Comparison of ENCODE assay signal across 24 cellular contexts in the genomic region with DNA sequence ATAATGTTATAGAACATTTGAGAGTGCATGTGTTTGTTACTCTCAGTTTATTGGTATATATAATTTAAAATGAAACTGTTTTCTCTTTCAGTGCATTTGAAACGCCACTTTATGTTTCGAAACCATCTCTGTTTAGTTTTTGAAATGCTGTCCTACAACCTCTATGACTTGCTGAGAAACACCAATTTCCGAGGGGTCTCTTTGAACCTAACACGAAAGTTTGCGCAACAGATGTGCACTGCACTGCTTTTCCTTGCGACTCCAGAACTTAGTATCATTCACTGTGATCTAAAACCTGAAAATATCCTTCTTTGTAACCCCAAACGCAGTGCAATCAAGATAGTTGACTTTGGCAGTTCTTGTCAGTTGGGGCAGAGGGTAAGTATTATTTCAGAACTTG.
"Had no signal": no experiment of that assay in that cellular context is flagged by ENCODE, and none has a peak within 500 bp of the region (broad histone marks: within the 10 kb centered on the region; RNA-seq: fewer than 3 reads in every experiment).

No MANE protein-coding gene starts in this region.

- H3K4me1 ChIP-seq: ascending aorta, body of pancreas had no signal

- H3K9ac ChIP-seq: KMS-11 had no signal

- H3K4me2 ChIP-seq: KMS-11 had no signal

- H3K27me3 ChIP-seq: ascending aorta, body of pancreas had no signal

- ATAC-seq: activated CD4-positive, CD25-positive, alpha-beta regulatory T cell treated with anti-CD3 and anti-CD28 coated beads, Interleukin-2, amount 50 U/mL, for 24 hours; activated CD8-positive, alpha-beta T cell treated with anti-CD3 and anti-CD28 coated beads, Interleukin-2, amount 10 ng/mL, durations not matched to agents 7 days and 5 days; activated naive CD8-positive, alpha-beta T cell treated with anti-CD3 and anti-CD28 coated beads, Interleukin-2, amount 50 U/mL, for 24 hours; activated T-cell treated with anti-CD3 and anti-CD28 coated beads, Interleukin-2, amount 50 U/mL, for 4 hours; body of pancreas; PC-3 had no signal

- H3K4me3 ChIP-seq: ascending aorta, body of pancreas had no signal

- DNase-seq: activated CD4-positive, alpha-beta T cell treated with anti-CD3 and anti-CD28 coated beads for 48 hours; activated CD4-positive, alpha-beta T cell treated with anti-CD3 and anti-CD28 coated beads, Interleukin-2, amount 50 U/mL, for 4 hours; activated CD8-positive, alpha-beta memory T cell treated with anti-CD3 and anti-CD28 coated beads, Interleukin-2, amount 50 U/mL, for 48 hours; activated CD8-positive, alpha-beta T cell treated with anti-CD3 and anti-CD28 coated beads, Interleukin-2, amount 10 ng/mL, durations not matched to agents 7 days and 5 days; activated naive CD4-positive, alpha-beta T cell treated with anti-CD3 and anti-CD28 coated beads, Interleukin-2, amount 50 U/mL, for 16 hours; activated naive CD8-positive, alpha-beta T cell treated with anti-CD3 and anti-CD28 coated beads, Interleukin-2, amount 50 U/mL, for 24 hours; activated T-cell treated with anti-CD3 and anti-CD28 coated beads, Interleukin-2, amount 50 U/mL, for 4 hours; amniotic stem cell; body of pancreas; MV-4-11; NCI-H1092 treated with DMSO at 0.1 percent for 48 hours; NCI-H1417 treated with DMSO at 0.1 percent for 48 hours; NCI-H1694 treated with DMSO at 0.1 percent for 48 hours; NCI-H2029 treated with DMSO at 0.1 percent for 48 hours; NCI-H345; NCI-H510A; NCI-H526 treated with DMSO at 0.1 percent for 48 hours; NCI-H82; NK-92 treated with Interleukin-12 subunit alpha and Interleukin-12 subunit beta, amount 100 ng/mL, for 24 hours; PC-3; SHP77 treated with DMSO at 0.1 percent for 48 hours had no signal

- H3K9me3 ChIP-seq: ascending aorta, body of pancreas had no signal

- H3K27ac ChIP-seq: ascending aorta, body of pancreas, KMS-11 had no signal
